1 cellular context compared by ENCODE assay signal in the genomic region with DNA sequence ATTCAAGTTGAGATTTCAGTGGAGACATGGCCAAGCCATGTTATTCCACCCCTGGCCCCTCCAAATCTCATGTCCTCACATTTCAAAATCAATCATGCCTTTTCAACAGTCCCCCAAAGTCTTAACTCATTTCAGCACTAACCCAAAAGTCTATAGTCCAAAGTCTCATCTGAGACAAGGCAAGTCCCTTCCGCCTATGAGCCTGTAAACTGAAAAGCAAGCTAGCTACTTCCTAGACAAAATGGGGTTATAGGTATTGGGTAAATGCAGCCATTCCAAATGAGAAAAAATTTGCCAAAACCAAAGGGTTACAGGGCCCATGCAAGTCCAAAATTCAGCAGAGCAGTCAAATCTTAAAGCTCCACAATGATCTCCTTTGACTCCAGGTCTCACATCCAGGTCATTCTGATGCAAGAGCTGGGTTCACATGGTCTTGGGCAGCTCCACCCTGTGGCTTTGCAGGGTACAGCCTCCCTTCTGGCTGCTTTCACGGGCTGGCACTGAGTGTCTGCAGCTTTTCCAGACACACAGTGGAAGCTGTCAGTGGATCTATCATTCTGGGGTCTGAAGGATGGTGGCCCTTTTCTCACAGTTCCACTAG.
TF ChIP-seq lines count a peak whose summit lies in the region.
"Not testable (repeated sequence)": the region's sequence is repeated elsewhere in the genome, so short reads cannot be mapped to it uniquely, and the experiment has no call there.

No MANE protein-coding gene starts in this region.

TF ChIP-seq in HepG2, 621 proteins besides CTCF, POLR2A, EP300 and RAD21 (continued from another document):
- TF ChIP-seq, protein P1, sequence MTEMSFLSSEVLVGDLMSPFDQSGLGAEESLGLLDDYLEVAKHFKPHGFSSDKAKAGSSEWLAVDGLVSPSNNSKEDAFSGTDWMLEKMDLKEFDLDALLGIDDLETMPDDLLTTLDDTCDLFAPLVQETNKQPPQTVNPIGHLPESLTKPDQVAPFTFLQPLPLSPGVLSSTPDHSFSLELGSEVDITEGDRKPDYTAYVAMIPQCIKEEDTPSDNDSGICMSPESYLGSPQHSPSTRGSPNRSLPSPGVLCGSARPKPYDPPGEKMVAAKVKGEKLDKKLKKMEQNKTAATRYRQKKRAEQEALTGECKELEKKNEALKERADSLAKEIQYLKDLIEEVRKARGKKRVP (CRISPR knock-in tag; IDR thresholded peaks at IDR 0.05), result peak in 1 of 2 experiments; percentile 97; a peak in 2 of 4 replicates
- 0 out of 2 replicates have a peak, but pooled peaks have one; percentile 66 for TF ChIP-seq WIZ (CRISPR knock-in tag; IDR thresholded peaks at IDR 0.05)
- TF ChIP-seq SALL1 (CRISPR knock-in tag; IDR thresholded peaks at IDR 0.05), result peak; percentile 42; the same call in 1 of the 2 replicates
- TF ChIP-seq, protein P2, sequence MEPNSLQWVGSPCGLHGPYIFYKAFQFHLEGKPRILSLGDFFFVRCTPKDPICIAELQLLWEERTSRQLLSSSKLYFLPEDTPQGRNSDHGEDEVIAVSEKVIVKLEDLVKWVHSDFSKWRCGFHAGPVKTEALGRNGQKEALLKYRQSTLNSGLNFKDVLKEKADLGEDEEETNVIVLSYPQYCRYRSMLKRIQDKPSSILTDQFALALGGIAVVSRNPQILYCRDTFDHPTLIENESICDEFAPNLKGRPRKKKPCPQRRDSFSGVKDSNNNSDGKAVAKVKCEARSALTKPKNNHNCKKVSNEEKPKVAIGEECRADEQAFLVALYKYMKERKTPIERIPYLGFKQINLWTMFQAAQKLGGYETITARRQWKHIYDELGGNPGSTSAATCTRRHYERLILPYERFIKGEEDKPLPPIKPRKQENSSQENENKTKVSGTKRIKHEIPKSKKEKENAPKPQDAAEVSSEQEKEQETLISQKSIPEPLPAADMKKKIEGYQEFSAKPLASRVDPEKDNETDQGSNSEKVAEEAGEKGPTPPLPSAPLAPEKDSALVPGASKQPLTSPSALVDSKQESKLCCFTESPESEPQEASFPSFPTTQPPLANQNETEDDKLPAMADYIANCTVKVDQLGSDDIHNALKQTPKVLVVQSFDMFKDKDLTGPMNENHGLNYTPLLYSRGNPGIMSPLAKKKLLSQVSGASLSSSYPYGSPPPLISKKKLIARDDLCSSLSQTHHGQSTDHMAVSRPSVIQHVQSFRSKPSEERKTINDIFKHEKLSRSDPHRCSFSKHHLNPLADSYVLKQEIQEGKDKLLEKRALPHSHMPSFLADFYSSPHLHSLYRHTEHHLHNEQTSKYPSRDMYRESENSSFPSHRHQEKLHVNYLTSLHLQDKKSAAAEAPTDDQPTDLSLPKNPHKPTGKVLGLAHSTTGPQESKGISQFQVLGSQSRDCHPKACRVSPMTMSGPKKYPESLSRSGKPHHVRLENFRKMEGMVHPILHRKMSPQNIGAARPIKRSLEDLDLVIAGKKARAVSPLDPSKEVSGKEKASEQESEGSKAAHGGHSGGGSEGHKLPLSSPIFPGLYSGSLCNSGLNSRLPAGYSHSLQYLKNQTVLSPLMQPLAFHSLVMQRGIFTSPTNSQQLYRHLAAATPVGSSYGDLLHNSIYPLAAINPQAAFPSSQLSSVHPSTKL (CRISPR knock-in tag; IDR thresholded peaks at IDR 0.05), result 0 out of 2 replicates have a peak, but pooled peaks have one; percentile 14
- not testable (repeated sequence) for TF ChIP-seq NONO, SOX6 (IDR thresholded peaks at IDR 0.05)
- TF ChIP-seq NONO (CRISPR knock-in tag; conservative IDR thresholded peaks at IDR 0.05), result 0 out of 2 replicates have a peak, but pooled peaks have one; percentile 35
- TF ChIP-seq ZNF644 (CRISPR knock-in tag; IDR thresholded peaks at IDR 0.05; ENCODE audit: low read depth), result peak; percentile 69; the same call in 1 of the 2 replicates
- TF ChIP-seq RXRB (CRISPR knock-in tag; IDR thresholded peaks at IDR 0.05; ENCODE audit: borderline replicate concordance), result peak; percentile 13; the same call in 1 of the 2 replicates
- TF ChIP-seq STAG1 (CRISPR knock-in tag; IDR thresholded peaks at IDR 0.05), result peak; percentile 74
- peak; percentile 73 for TF ChIP-seq SMC3 (IDR thresholded peaks at IDR 0.05; ENCODE audit: low read length)
- peak; percentile 44; the same call in 1 of the 2 replicates for TF ChIP-seq GABPB1 (CRISPR knock-in tag; IDR thresholded peaks at IDR 0.05)
- TF ChIP-seq CBX5 (CRISPR knock-in tag; IDR thresholded peaks at IDR 0.05; ENCODE audit: borderline replicate concordance), result peak; percentile 70; the same call in 1 of the 2 replicates
- TF ChIP-seq FOSL2 (CRISPR knock-in tag; IDR thresholded peaks at IDR 0.05), result peak; percentile 51
- 0 out of 2 replicates have a peak, but pooled peaks have one; percentile 50 for TF ChIP-seq KDM3A (CRISPR knock-in tag; IDR thresholded peaks at IDR 0.05; ENCODE audit: low read depth)
- 0 out of 2 replicates have a peak, but pooled peaks have one; percentile 19 for TF ChIP-seq MIXL1 (CRISPR knock-in tag; IDR thresholded peaks at IDR 0.05)
- TF ChIP-seq, protein P3, sequence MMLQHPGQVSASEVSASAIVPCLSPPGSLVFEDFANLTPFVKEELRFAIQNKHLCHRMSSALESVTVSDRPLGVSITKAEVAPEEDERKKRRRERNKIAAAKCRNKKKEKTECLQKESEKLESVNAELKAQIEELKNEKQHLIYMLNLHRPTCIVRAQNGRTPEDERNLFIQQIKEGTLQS (CRISPR knock-in tag; IDR thresholded peaks at IDR 0.05), result 0 out of 2 replicates have a peak, but pooled peaks have one; percentile 13
- TF ChIP-seq FOXC1 (CRISPR knock-in tag; IDR thresholded peaks at IDR 0.05; ENCODE audit: borderline replicate concordance), result peak; percentile 49; the same call in 1 of the 2 replicates
- TF ChIP-seq ZNF12 (CRISPR knock-in tag; IDR thresholded peaks at IDR 0.05), result 0 out of 2 replicates have a peak, but pooled peaks have one; percentile 21
- peak; percentile 67; the same call in 1 of the 2 replicates for TF ChIP-seq ZMYM4 (CRISPR knock-in tag; IDR thresholded peaks at IDR 0.05)
- peak; percentile 47; the same call in 1 of the 2 replicates for TF ChIP-seq MYC (CRISPR knock-in tag; IDR thresholded peaks at IDR 0.05; ENCODE audit: borderline replicate concordance)
- TF ChIP-seq SOX6 (CRISPR knock-in tag; IDR thresholded peaks at IDR 0.05), result peak; percentile 44
